In genomic region chr17:78284146-78284545, GRCh38 we compare ENCODE assay signal across 21 cellular contexts. TPM values are rescaled to one million over a fixed set of nuclear protein-coding genes. Genes with fewer than 3 reads are reported as not detected.
DNase-seq lines count a peak whose midpoint lies in the region; ATAC-seq, FAIRE-seq and TF ChIP-seq lines count a peak whose summit lies in the region.
"Had no signal": no experiment of that assay in that cellular context is flagged by ENCODE, and none has a peak within 500 bp of the region (broad histone marks: within the 10 kb centered on the region; RNA-seq: fewer than 3 reads in every experiment).

No MANE protein-coding gene starts in this region.

- no peak overlapping the region for H3K4me2 ChIP-seq in H1 (ENCODE audit: insufficient read depth in 1 of 2, low read depth in 2 of 2, low read length in 2 of 2)

- H3K4me1 ChIP-seq in H1 (replicated peaks in 1 of 4; ENCODE audit: control insufficient read depth in 3 of 4, insufficient read depth in 4 of 4, low read length in 3 of 4) = peaks cover 0 to 6% (median 5%) of the 10 kb centered on the region in 4 experiments; a peak in 4 of 7 replicates
- H3K4me1 ChIP-seq in naive thymus-derived CD4-positive, alpha-beta T cell (ENCODE audit: control insufficient read depth in 2 of 2, insufficient read depth in 2 of 2, low read length in 2 of 2) = no peaks in the 10 kb centered on the region
- H3K4me1 ChIP-seq: vagina had no signal

- no peak overlapping the region for H3K4ac ChIP-seq in H1 (replicated peaks; ENCODE audit: insufficient read length, low read depth, low read length)

- H3K36me3 ChIP-seq in H1 (ENCODE audit: control insufficient read depth in 2 of 4, insufficient read depth in 4 of 4, low read length in 3 of 4) = no peaks in the 10 kb centered on the region
- no peaks in the 10 kb centered on the region for H3K36me3 ChIP-seq in naive thymus-derived CD4-positive, alpha-beta T cell (ENCODE audit: control insufficient read depth in 2 of 3, insufficient read depth in 3 of 3, low read length in 3 of 3)
- H3K36me3 ChIP-seq: heart left ventricle, vagina had no signal

- no peak overlapping the region for H3K9ac ChIP-seq in H1 (replicated peaks in 1 of 4; ENCODE audit: extremely low read depth in 1 of 4, low read depth in 3 of 4, low read length in 3 of 4)

- H4K91ac ChIP-seq in H1 (replicated peaks; ENCODE audit: insufficient read length, low read length) = no peak overlapping the region

- no peaks in the 10 kb centered on the region for H3K9me3 Mint-ChIP-seq in naive thymus-derived CD4-positive, alpha-beta T cell
- H3K9me3 Mint-ChIP-seq in HFFc6 = no peaks in the 10 kb centered on the region
- H3K9me3 Mint-ChIP-seq: activated CD4-positive, alpha-beta memory T cell treated with anti-CD3 and anti-CD28 coated beads, Interleukin-2, amount 10 ng/mL, durations not matched to agents 7 days and 5 days; naive thymus-derived CD8-positive, alpha-beta T cell had no signal

- H3K27me3 Mint-ChIP-seq in naive thymus-derived CD4-positive, alpha-beta T cell = no peaks in the 10 kb centered on the region
- H3K27me3 Mint-ChIP-seq in HFFc6 (ENCODE audit: insufficient read depth) = peaks cover 9% of the 10 kb centered on the region
- H3K27me3 Mint-ChIP-seq: activated CD4-positive, alpha-beta memory T cell treated with anti-CD3 and anti-CD28 coated beads, Interleukin-2, amount 10 ng/mL, durations not matched to agents 7 days and 5 days; naive thymus-derived CD8-positive, alpha-beta T cell; T-helper 17 cell had no signal

- TF ChIP-seq EP300 in H1 (IDR thresholded peaks at IDR 0.05; ENCODE audit: borderline replicate concordance in 1 of 2, low read depth in 2 of 2, low read length in 2 of 2) = no peak

- no peaks in the 10 kb centered on the region for H4K20me1 ChIP-seq in H1 (replicated peaks in 1 of 2; ENCODE audit: control insufficient read depth in 1 of 2, insufficient read depth in 2 of 2, low read length in 2 of 2)

- H3K14ac ChIP-seq in H1 (ENCODE audit: insufficient read length) = no peak overlapping the region

- WGBS in H1 (ENCODE audit: extremely low coverage in 1 of 2, insufficient coverage in 1 of 2, insufficient read length in 1 of 2, insufficient replicate concordance in 2 of 2, low coverage in 1 of 2, low lambda C conversion rate in 2 of 2, missing lambda C conversion rate in 1 of 2), 2 experiments = 83% methylated on average over 10 of the region's 10 CpGs; no CpG with 5 or more reads in 1 of the 2 experiments

- CTCF ChIA-PET in H1 (lab: Charles Lee; ENCODE audit: partially characterized antibody) = interaction anchor here (0.6 to 2.5 kb wide), 3 partner anchors 12 to 574 kb away, joined by 3 to 7 read pairs (median 5); no protein-coding TSS in a partner anchor
- CTCF ChIA-PET in naive thymus-derived CD4-positive, alpha-beta T cell (lab: Charles Lee) = interaction anchor here (0.7 to 0.9 kb wide), 2 partner anchors 33 to 56 kb away, joined by 3 to 4 read pairs; no protein-coding TSS in a partner anchor

- no peaks in the 10 kb centered on the region for H3K23me2 ChIP-seq in H1 (ENCODE audit: low read depth, low read length)

- no peak overlapping the region for H2BK20ac ChIP-seq in H1 (ENCODE audit: low read length)

- no peak overlapping the region for H2AK5ac ChIP-seq in H1 (ENCODE audit: low read depth, low read length)

- no peak overlapping the region for H3K56ac ChIP-seq in H1 (replicated peaks; ENCODE audit: insufficient read length, low read depth, low read length)

- peak overlapping the region in 1 of 9 donors; percentile 41 for H3K27ac Mint-ChIP-seq in naive thymus-derived CD4-positive, alpha-beta T cell
- H3K27ac Mint-ChIP-seq in HFFc6 = no peak overlapping the region
- H3K27ac Mint-ChIP-seq: activated CD4-positive, alpha-beta memory T cell treated with anti-CD3 and anti-CD28 coated beads, Interleukin-2, amount 10 ng/mL, durations not matched to agents 7 days and 5 days; T-helper 17 cell had no signal

- no peak for TF ChIP-seq CTCF in H1 (IDR thresholded peaks at IDR 0.05; ENCODE audit: control extremely low read depth in 1 of 3, insufficient read depth in 1 of 3, low read depth in 1 of 3, low read length in 3 of 3)
- TF ChIP-seq CTCF in HFFc6 (IDR thresholded peaks at IDR 0.05) = no peak

- no peaks in the 10 kb centered on the region for H3K27me3 ChIP-seq in H1 (replicated peaks in 1 of 4; ENCODE audit: control insufficient read depth in 3 of 4, extremely low read depth in 1 of 4, insufficient read depth in 3 of 4, low read length in 3 of 4)
- no peaks in the 10 kb centered on the region for H3K27me3 ChIP-seq in naive thymus-derived CD4-positive, alpha-beta T cell (ENCODE audit: control insufficient read depth in 2 of 2, insufficient read depth in 2 of 2, low read length in 2 of 2)
- H3K27me3 ChIP-seq: heart left ventricle, vagina had no signal

- peak; percentile 50 for ATAC-seq in naive thymus-derived CD4-positive, alpha-beta T cell
- ATAC-seq: HCT116; naive thymus-derived CD8-positive, alpha-beta T cell; T-helper 17 cell had no signal

- intact Hi-C loops in naive thymus-derived CD4-positive, alpha-beta T cell (cut with micrococcal nuclease) = no loop called here

- H4K5ac ChIP-seq in H1 (ENCODE audit: insufficient read length, low read depth, low read length) = no peak overlapping the region

- TF ChIP-seq RAD21 in H1 (IDR thresholded peaks at IDR 0.05 in 1 of 2, conservative IDR thresholded peaks at IDR 0.05 in 1 of 2; ENCODE audit: low read depth in 2 of 2, low read length in 2 of 2) = no peak

- H2AFZ ChIP-seq in H1 (ENCODE audit: low read length) = no peak overlapping the region

- H3K27ac ChIP-seq in H1 (ENCODE audit: low read depth, low read length) = no peak overlapping the region
- no peak overlapping the region for H3K27ac ChIP-seq in naive thymus-derived CD4-positive, alpha-beta T cell (ENCODE audit: low read depth, low read length)
- H3K27ac ChIP-seq: C4-2B, vagina had no signal

- no peak overlapping the region for H2BK5ac ChIP-seq in H1 (ENCODE audit: low read depth, low read length)

- no peak overlapping the region for H4K8ac ChIP-seq in H1 (ENCODE audit: extremely low read depth, insufficient read depth, low read length)

- no peak overlapping the region for H3K18ac ChIP-seq in H1 (ENCODE audit: extremely low read depth, low read length)

- no peak for TF ChIP-seq POLR2A in H1 (IDR thresholded peaks at IDR 0.05; ENCODE audit: control extremely low read depth in 1 of 2, low read depth in 2 of 2, low read length in 2 of 2)

- no peak overlapping the region for H3K4me3 Mint-ChIP-seq in naive thymus-derived CD4-positive, alpha-beta T cell
- no peak overlapping the region for H3K4me3 Mint-ChIP-seq in HFFc6
- H3K4me3 Mint-ChIP-seq: activated CD4-positive, alpha-beta memory T cell treated with anti-CD3 and anti-CD28 coated beads, Interleukin-2, amount 10 ng/mL, durations not matched to agents 7 days and 5 days; naive thymus-derived CD8-positive, alpha-beta T cell; T-helper 17 cell had no signal

- H3K9me3 ChIP-seq in H1 (ENCODE audit: insufficient read depth in 2 of 2, low read depth in 1 of 2, low read length in 1 of 2) = no peaks in the 10 kb centered on the region
- H3K9me3 ChIP-seq in naive thymus-derived CD4-positive, alpha-beta T cell (ENCODE audit: control insufficient read depth in 2 of 3, low read length in 3 of 3) = no peaks in the 10 kb centered on the region
- H3K9me3 ChIP-seq: heart left ventricle, vagina had no signal

- POLR2A ChIA-PET in H1 (lab: Charles Lee; ENCODE audit: partially characterized antibody) = no interaction called here
- POLR2A ChIA-PET in naive thymus-derived CD4-positive, alpha-beta T cell (lab: Charles Lee) = interaction anchor here (0.8 to 1.2 kb wide), 2 partner anchors 32 to 33 kb away, joined by 3 read pairs; no protein-coding TSS in a partner anchor

- no peak overlapping the region for H3K4me3 ChIP-seq in H1 (ENCODE audit: extremely low read depth in 1 of 4, insufficient read depth in 2 of 4, low read depth in 3 of 4, low read length in 4 of 4)
- no peak overlapping the region for H3K4me3 ChIP-seq in naive thymus-derived CD4-positive, alpha-beta T cell (ENCODE audit: low read length)
- H3K4me3 ChIP-seq: heart left ventricle, vagina had no signal

- 0 out of 2 replicates have a peak overlapping the region, but pooled peaks have one; percentile 3 for H2BK15ac ChIP-seq in H1 (ENCODE audit: low read length)

- H2BK120ac ChIP-seq in H1 (replicated peaks; ENCODE audit: low read depth, low read length) = no peak overlapping the region

- peaks cover 0 to 12% (median 5%) of the 10 kb centered on the region in 7 donors for H3K4me1 Mint-ChIP-seq in naive thymus-derived CD4-positive, alpha-beta T cell
- no peaks in the 10 kb centered on the region for H3K4me1 Mint-ChIP-seq in HFFc6 (ENCODE audit: low read depth)
- H3K4me1 Mint-ChIP-seq: activated CD4-positive, alpha-beta memory T cell treated with anti-CD3 and anti-CD28 coated beads, Interleukin-2, amount 10 ng/mL, durations not matched to agents 7 days and 5 days had no signal

- no peaks in the 10 kb centered on the region for H3K79me1 ChIP-seq in H1 (ENCODE audit: low read depth, low read length)

- DNase-seq in CD1c-positive myeloid dendritic cell (ENCODE audit: extremely low spot score) (peak; percentile 89), NOMO-1 treated with DMSO at 0.1 percent for 48 hours (lab: John Stamatoyannopoulos, UW; ENCODE audit: unreplicated experiment) (peak; percentile 92), H1 (ENCODE audit: low read depth in 1 of 2, low spot score in 2 of 2) (no peak), RCC 7860 (ENCODE audit: low spot score) (no peak), SW 1271 (lab: John Stamatoyannopoulos, UW) (no peak), DMS 273 treated with DMSO at 0.1 percent for 48 hours (lab: John Stamatoyannopoulos, UW) (no peak), HFFc6 (no peak)
- DNase-seq in naive thymus-derived CD4-positive, alpha-beta T cell = no peak
- DNase-seq: activated CD4-positive, alpha-beta memory T cell treated with anti-CD3 and anti-CD28 coated beads, Interleukin-2, amount 10 ng/mL, durations not matched to agents 7 days and 5 days; activated gamma-delta T cell; effector CD8-positive, alpha-beta T cell; heart left ventricle; left cardiac atrium; naive thymus-derived CD8-positive, alpha-beta T cell; retina; stimulated activated naive CD4-positive, alpha-beta T cell treated with Interleukin-2 at 50 U/mL for 16 hours; T-helper 17 cell had no signal

- H3K36me3 Mint-ChIP-seq in naive thymus-derived CD4-positive, alpha-beta T cell = no peaks in the 10 kb centered on the region
- no peaks in the 10 kb centered on the region for H3K36me3 Mint-ChIP-seq in HFFc6 (ENCODE audit: low read depth)
- H3K36me3 Mint-ChIP-seq: naive thymus-derived CD8-positive, alpha-beta T cell had no signal

- H3K23ac ChIP-seq in H1 (ENCODE audit: insufficient read length) = no peak overlapping the region

- H3K79me2 ChIP-seq in H1 (ENCODE audit: control insufficient read depth in 1 of 2, insufficient read depth in 2 of 2, low read length in 2 of 2) = no peaks in the 10 kb centered on the region

- FAIRE-seq in H1 (lab: Jason Lieb, UNC) = no peak
- no peak for FAIRE-seq in RCC 7860 (lab: Jason Lieb, UNC)
- FAIRE-seq: G401.6 had no signal

- no peak overlapping the region for H2BK12ac ChIP-seq in H1 (ENCODE audit: low read depth, low read length)

RNA-seq across cellular contexts. Expression of gene TMEM235, which starts 52.7 kb away (rescaled TPM):
- 0.15 TPM in 1 of 2 replicates, not detected in the other for total RNA-seq in H1 (2021; fragmentation: NEBNext Ultra II Directional; extraction: Animal tissue kit (Norgen Biotek cat#: 25700))
- 0.05 and 0.14 TPM in 2 replicates for polyA plus RNA-seq in H1 (2011; rRNA removed)
- 0.17 TPM for polyA plus RNA-seq in H1 (2011; cell fraction: cytosol; rRNA removed)
- polyA plus RNA-seq in H1 (2011; cell fraction: nucleus; rRNA removed) = 0.68 TPM
- polyA plus RNA-seq in H1 (2012, experiment 1 of 2) = 0.13 to 0.36 TPM (median 0.23 TPM) in 4 replicates
- not detected for polyA plus RNA-seq in H1 (2012, experiment 2 of 2)
- polyA plus RNA-seq in H1 (2013, experiment 1 of 2) = 0.02 TPM
- polyA plus RNA-seq in H1 (2013, experiment 2 of 2) = not detected
- not detected in 2 replicates for polyA minus RNA-seq in H1 (2011; rRNA and poly(A)+ RNA removed)
- not detected for polyA minus RNA-seq in H1 (2011; cell fraction: cytosol; rRNA and poly(A)+ RNA removed)
- polyA minus RNA-seq in H1 (2011; cell fraction: nucleus; rRNA and poly(A)+ RNA removed) = not detected
- not detected for total RNA-seq in naive thymus-derived CD4-positive, alpha-beta T cell
- not detected for polyA plus RNA-seq in naive thymus-derived CD4-positive, alpha-beta T cell
- total RNA-seq in HFFc6 (2021; fragmentation: NEBNext Ultra II Directional; extraction: Animal tissue kit (Norgen Biotek cat#: 25700)) = not detected
- total RNA-seq: activated CD4-positive, alpha-beta memory T cell treated with anti-CD3 and anti-CD28 coated beads, Interleukin-2, amount 10 ng/mL, durations not matched to agents 7 days and 5 days; heart left ventricle; left cardiac atrium; naive thymus-derived CD8-positive, alpha-beta T cell; T-helper 17 cell; vagina had no signal
- polyA plus RNA-seq: heart left ventricle; naive thymus-derived CD8-positive, alpha-beta T cell had no signal

Comparison
In these comparisons a context has a peak if more than half of its experiments do, and no peak if none do; other contexts are left out.
1. DNase-seq: peak in CD1c-positive myeloid dendritic cell (single experiment) and NOMO-1 treated with DMSO at 0.1 percent for 48 hours (single experiment); none in H1 (0 of 2), naive thymus-derived CD4-positive, alpha-beta T cell (0 of 9), RCC 7860 (single experiment), SW 1271 (0 of 2), DMS 273 treated with DMSO at 0.1 percent for 48 hours (single experiment) and HFFc6 (single experiment).